In the genomic region with DNA sequence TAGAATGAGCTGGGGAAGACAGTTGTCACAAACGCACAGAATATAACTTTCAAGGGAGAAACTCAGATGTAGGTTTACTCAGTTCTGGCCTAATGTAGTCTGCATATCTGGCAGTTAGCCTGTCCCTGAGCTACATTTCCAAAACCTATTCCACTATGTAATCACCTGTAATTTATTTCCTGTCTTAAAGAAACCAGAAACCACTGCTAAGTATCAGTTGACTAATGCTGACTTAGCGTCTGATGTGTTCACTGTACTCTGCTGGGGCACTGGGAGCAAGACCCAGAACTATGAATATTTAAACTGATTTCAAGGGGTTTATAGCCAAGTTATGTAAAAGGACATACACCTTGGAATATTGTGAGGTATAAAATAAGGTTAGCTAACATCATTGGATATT, we compare ENCODE assay signal across 21 cellular contexts.
A peak's percentile ranks its signal among the peaks of the same experiment; 100 is the strongest.
DNase-seq lines count a peak whose midpoint lies in the region; ATAC-seq lines count a peak whose summit lies in the region.
"Had no signal": no experiment of that assay in that cellular context is flagged by ENCODE, and none has a peak within 500 bp of the region (broad histone marks: within the 10 kb centered on the region; RNA-seq: fewer than 3 reads in every experiment).

No MANE protein-coding gene starts in this region.

- H3K9me3 Mint-ChIP-seq in activated CD8-positive, alpha-beta memory T cell treated with anti-CD3 and anti-CD28 coated beads, Interleukin-2, amount 10 ng/mL, durations not matched to agents 7 days and 5 days (ENCODE audit: low read depth), result peaks cover 13% of the 10 kb centered on the region

- H3K4me3 Mint-ChIP-seq in activated CD8-positive, alpha-beta memory T cell treated with anti-CD3 and anti-CD28 coated beads, Interleukin-2, amount 10 ng/mL, durations not matched to agents 7 days and 5 days, result no peak overlapping the region
- H3K4me3 Mint-ChIP-seq: activated CD4-positive, alpha-beta memory T cell treated with anti-CD3 and anti-CD28 coated beads, Interleukin-2, amount 10 ng/mL, durations not matched to agents 7 days and 5 days; CD4-positive, alpha-beta memory T cell; naive thymus-derived CD8-positive, alpha-beta T cell had no signal

- H3K4me1 Mint-ChIP-seq in activated CD8-positive, alpha-beta memory T cell treated with anti-CD3 and anti-CD28 coated beads, Interleukin-2, amount 10 ng/mL, durations not matched to agents 7 days and 5 days, result no peaks in the 10 kb centered on the region
- H3K4me1 Mint-ChIP-seq: activated CD4-positive, alpha-beta memory T cell treated with anti-CD3 and anti-CD28 coated beads, Interleukin-2, amount 10 ng/mL, durations not matched to agents 7 days and 5 days; CD4-positive, alpha-beta memory T cell; naive thymus-derived CD8-positive, alpha-beta T cell had no signal

- H3K4me2 ChIP-seq in skeletal muscle satellite cell (ENCODE audit: low read length), result peak overlapping the region; percentile 3

- H3K27me3 ChIP-seq in skeletal muscle satellite cell (ENCODE audit: control insufficient read depth, insufficient read depth, low read length), result no peaks in the 10 kb centered on the region
- H3K27me3 ChIP-seq: SJCRH30 had no signal

- no peak for ATAC-seq in activated CD8-positive, alpha-beta memory T cell treated with anti-CD3 and anti-CD28 coated beads, Interleukin-2, amount 10 ng/mL, durations not matched to agents 7 days and 5 days
- ATAC-seq: activated naive CD4-positive, alpha-beta T cell treated with anti-CD3 and anti-CD28 coated beads, Interleukin-2, amount 50 U/mL, for 72 hours; naive thymus-derived CD8-positive, alpha-beta T cell; Panc1 had no signal

- H3K36me3 Mint-ChIP-seq in activated CD8-positive, alpha-beta memory T cell treated with anti-CD3 and anti-CD28 coated beads, Interleukin-2, amount 10 ng/mL, durations not matched to agents 7 days and 5 days, result no peaks in the 10 kb centered on the region
- H3K36me3 Mint-ChIP-seq: activated naive CD4-positive, alpha-beta T cell treated with anti-CD3 and anti-CD28 coated beads, Interleukin-2, amount 50 U/mL, for 72 hours; CD4-positive, alpha-beta memory T cell; naive thymus-derived CD8-positive, alpha-beta T cell had no signal

- no peak overlapping the region for H3K27ac Mint-ChIP-seq in activated CD8-positive, alpha-beta memory T cell treated with anti-CD3 and anti-CD28 coated beads, Interleukin-2, amount 10 ng/mL, durations not matched to agents 7 days and 5 days
- H3K27ac Mint-ChIP-seq: activated CD4-positive, alpha-beta memory T cell treated with anti-CD3 and anti-CD28 coated beads, Interleukin-2, amount 10 ng/mL, durations not matched to agents 7 days and 5 days; activated naive CD4-positive, alpha-beta T cell treated with anti-CD3 and anti-CD28 coated beads, Interleukin-2, amount 50 U/mL, for 72 hours; CD4-positive, alpha-beta memory T cell; naive thymus-derived CD8-positive, alpha-beta T cell had no signal

- H3K9me3 ChIP-seq in skeletal muscle satellite cell (replicated peaks; ENCODE audit: low read length), result no peaks in the 10 kb centered on the region
- H3K9me3 ChIP-seq: SJCRH30 had no signal

- H3K36me3 ChIP-seq in skeletal muscle satellite cell (ENCODE audit: insufficient read depth, low read length), result no peaks in the 10 kb centered on the region
- H3K36me3 ChIP-seq: SJCRH30 had no signal

- peak; percentile 11 for DNase-seq in NCI-H510A treated with DMSO at 0.1 percent for 48 hours (lab: John Stamatoyannopoulos, UW)
- DNase-seq in NCI-H510A (lab: John Stamatoyannopoulos, UW), result no peak
- peak; percentile 69 for DNase-seq in RPMI8226
- peak; percentile 76 for DNase-seq in epithelial cell of prostate (ENCODE audit: low read depth, low spot score)
- no peak for DNase-seq in NCI-H2029 treated with DMSO at 0.1 percent for 48 hours (lab: John Stamatoyannopoulos, UW)
- no peak for DNase-seq in DMS153 treated with DMSO at 0.1 percent for 48 hours (lab: John Stamatoyannopoulos, UW; ENCODE audit: unreplicated experiment)
- no peak for DNase-seq in activated CD8-positive, alpha-beta memory T cell treated with anti-CD3 and anti-CD28 coated beads, Interleukin-2, amount 10 ng/mL, durations not matched to agents 7 days and 5 days
- DNase-seq: activated CD4-positive, alpha-beta memory T cell treated with anti-CD3 and anti-CD28 coated beads, Interleukin-2, amount 10 ng/mL, durations not matched to agents 7 days and 5 days; aorta; CD4-positive, alpha-beta memory T cell; GOT3; naive thymus-derived CD8-positive, alpha-beta T cell; NCI-H1105; NCI-H2081 treated with DMSO at 0.1 percent for 48 hours; retina; SJCRH30; stimulated activated CD4-positive, alpha-beta T cell treated with anti-CD3 and anti-CD28 coated beads, Interleukin-2, amount 100 ng/mL, for 24 hours; T-helper 1 cell had no signal

- H3K9ac ChIP-seq in skeletal muscle satellite cell (ENCODE audit: low read depth, low read length), result no peak overlapping the region

- peaks cover 27% of the 10 kb centered on the region for H3K4me1 ChIP-seq in skeletal muscle satellite cell (ENCODE audit: control insufficient read depth, insufficient read depth, low read length)
- H3K4me1 ChIP-seq: SJCRH30 had no signal

- peak overlapping the region; percentile 95 for H3K27ac ChIP-seq in epithelial cell of prostate
- H3K27ac ChIP-seq: SJCRH30 had no signal

- H3K4me3 ChIP-seq in skeletal muscle satellite cell (ENCODE audit: low read length), result no peak overlapping the region
- H3K4me3 ChIP-seq: SJCRH30 had no signal

- H3K27me3 Mint-ChIP-seq in activated CD8-positive, alpha-beta memory T cell treated with anti-CD3 and anti-CD28 coated beads, Interleukin-2, amount 10 ng/mL, durations not matched to agents 7 days and 5 days, result no peaks in the 10 kb centered on the region
- H3K27me3 Mint-ChIP-seq: activated CD4-positive, alpha-beta memory T cell treated with anti-CD3 and anti-CD28 coated beads, Interleukin-2, amount 10 ng/mL, durations not matched to agents 7 days and 5 days; CD4-positive, alpha-beta memory T cell; naive thymus-derived CD8-positive, alpha-beta T cell had no signal

- CTCF ChIA-PET in activated CD8-positive, alpha-beta memory T cell treated with anti-CD3 and anti-CD28 coated beads, Interleukin-2, amount 10 ng/mL, durations not matched to agents 7 days and 5 days (lab: Charles Lee), result no interaction called here

Comparison
In these comparisons a context has a peak if more than half of its experiments do, and no peak if none do; other contexts are left out.
1. DNase-seq: peak in NCI-H510A treated with DMSO at 0.1 percent for 48 hours (single experiment), RPMI8226 (single experiment) and epithelial cell of prostate (single experiment); none in NCI-H510A (single experiment), NCI-H2029 treated with DMSO at 0.1 percent for 48 hours (single experiment), DMS153 treated with DMSO at 0.1 percent for 48 hours (single experiment) and activated CD8-positive, alpha-beta memory T cell treated with anti-CD3 and anti-CD28 coated beads, Interleukin-2, amount 10 ng/mL, durations not matched to agents 7 days and 5 days (single experiment).